Comparison of ENCODE assay signal across 1 cellular context in the genomic region with DNA sequence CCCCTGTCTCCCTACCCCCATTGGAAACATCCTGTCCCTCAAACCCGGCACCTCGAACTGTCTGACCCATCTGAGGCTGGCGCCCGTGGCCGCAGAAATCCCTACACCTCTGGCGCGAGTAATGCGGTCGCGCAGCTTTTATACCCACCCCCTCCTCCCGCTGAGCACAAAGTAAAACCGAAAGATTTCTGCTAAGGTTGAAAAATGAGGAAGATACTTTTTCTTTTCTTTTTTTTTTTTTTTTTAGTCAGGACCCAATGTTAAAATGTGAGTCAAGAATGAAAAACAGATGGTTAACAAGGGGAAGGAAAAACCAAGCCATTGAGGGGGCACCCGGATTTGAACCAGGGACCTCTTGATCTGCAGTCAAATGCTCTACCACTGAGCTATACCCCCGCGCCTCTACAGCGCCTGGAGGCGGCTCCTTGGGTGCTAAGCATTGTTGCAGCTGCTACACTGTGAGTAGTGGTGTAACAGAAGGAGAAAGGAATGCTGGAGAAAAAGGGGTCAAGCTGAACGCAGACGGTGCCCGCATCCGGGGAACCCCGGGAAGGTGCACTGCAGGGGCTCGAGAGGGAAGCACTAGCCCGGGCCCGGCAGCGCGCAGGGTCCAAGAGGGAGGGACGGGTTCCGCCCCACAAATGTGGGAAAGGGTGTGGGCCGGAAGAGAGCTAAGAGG.
TF ChIP-seq lines count a peak whose summit lies in the region.

No MANE protein-coding gene starts in this region.

TF ChIP-seq in GM12878, 131 proteins besides CTCF, POLR2A, EP300 and RAD21 (continued from another document and continues in another):
- TF ChIP-seq HCFC1 (IDR thresholded peaks at IDR 0.05; ENCODE audit: low read length) (peak; percentile 13; the same call in 1 of the 2 replicates), CREM (IDR thresholded peaks at IDR 0.05; ENCODE audit: low read depth) (peak; percentile 45; the same call in 1 of the 2 replicates), PAX5 (IDR thresholded peaks at IDR 0.05; ENCODE audit: borderline replicate concordance, low read depth, low read length) (no peak; the same call in 1 of the 2 replicates), RELA (IDR thresholded peaks at IDR 0.05; ENCODE audit: borderline replicate concordance, partially characterized antibody) (peak; percentile 30), RUNX3 (IDR thresholded peaks at IDR 0.05; ENCODE audit: low read length) (peak; percentile 92), SMARCA5 (IDR thresholded peaks at IDR 0.05) (peak; percentile 96), NBN (IDR thresholded peaks at IDR 0.05) (peak; percentile 95), SREBF1 (IDR thresholded peaks at IDR 0.05; ENCODE audit: low read length) (no peak), TCF3 (IDR thresholded peaks at IDR 0.05; ENCODE audit: borderline replicate concordance, insufficient read depth, low read depth, low read length) (peak; percentile 19; the same call in 1 of the 2 replicates), ZZZ3 (IDR thresholded peaks at IDR 0.05; ENCODE audit: control insufficient read depth, insufficient read length, low read depth) (no peak), ZNF217 (IDR thresholded peaks at IDR 0.05) (no peak), SIN3A (IDR thresholded peaks at IDR 0.05; ENCODE audit: low read depth, low read length) (no peak; the same call in 1 of the 2 replicates), CHD1 (IDR thresholded peaks at IDR 0.05; ENCODE audit: low read depth, low read length) (no peak), NR2F1 (conservative IDR thresholded peaks at IDR 0.05) (peak; percentile 27; the same call in 1 of the 2 replicates), ZNF622 (IDR thresholded peaks at IDR 0.05) (no peak), ZNF274 (IDR thresholded peaks at IDR 0.05; ENCODE audit: insufficient read depth, insufficient read length) (no peak), SRF (IDR thresholded peaks at IDR 0.05; ENCODE audit: low read depth in 2 of 2, low read length in 2 of 2) (no peak), MYC (IDR thresholded peaks at IDR 0.05; ENCODE audit: insufficient read depth, insufficient read length, insufficient replicate concordance, low read length, severe bottlenecking) (no peak), JUND (IDR thresholded peaks at IDR 0.05; ENCODE audit: low read depth, low read length) (no peak), RBBP5 (conservative IDR thresholded peaks at IDR 0.05) (no peak), SPI1 (IDR thresholded peaks at IDR 0.05; ENCODE audit: borderline replicate concordance, insufficient read depth, low read depth, low read length) (0 out of 2 replicates have a peak, but pooled peaks have one; percentile 1), BHLHE40 (IDR thresholded peaks at IDR 0.05; ENCODE audit: borderline replicate concordance in 1 of 2, low read depth in 2 of 2, low read length in 1 of 2) (peak; percentile 11 to 40; a peak in 1 of 4 replicates), BMI1 (IDR thresholded peaks at IDR 0.05; ENCODE audit: borderline replicate concordance) (no peak), ESRRA (IDR thresholded peaks at IDR 0.05; ENCODE audit: low read length) (no peak), HDGF (IDR thresholded peaks at IDR 0.05) (no peak; the same call in 1 of the 2 replicates), NFIC (IDR thresholded peaks at IDR 0.05; ENCODE audit: low read depth, low read length) (peak; percentile 83), LARP7 (IDR thresholded peaks at IDR 0.05) (peak; percentile 82), HDAC2 (IDR thresholded peaks at IDR 0.05) (no peak), MXI1 (IDR thresholded peaks at IDR 0.05; ENCODE audit: low read depth, low read length) (peak; percentile 14; the same call in 1 of the 2 replicates), RB1 (IDR thresholded peaks at IDR 0.05; ENCODE audit: borderline replicate concordance) (peak; percentile 74; the same call in 1 of the 2 replicates), EED (IDR thresholded peaks at IDR 0.05; ENCODE audit: low read depth) (peak; percentile 46; the same call in 1 of the 2 replicates), ATF7 (IDR thresholded peaks at IDR 0.05; ENCODE audit: low read depth) (peak; percentile 78)
- TF ChIP-seq, protein P1, sequence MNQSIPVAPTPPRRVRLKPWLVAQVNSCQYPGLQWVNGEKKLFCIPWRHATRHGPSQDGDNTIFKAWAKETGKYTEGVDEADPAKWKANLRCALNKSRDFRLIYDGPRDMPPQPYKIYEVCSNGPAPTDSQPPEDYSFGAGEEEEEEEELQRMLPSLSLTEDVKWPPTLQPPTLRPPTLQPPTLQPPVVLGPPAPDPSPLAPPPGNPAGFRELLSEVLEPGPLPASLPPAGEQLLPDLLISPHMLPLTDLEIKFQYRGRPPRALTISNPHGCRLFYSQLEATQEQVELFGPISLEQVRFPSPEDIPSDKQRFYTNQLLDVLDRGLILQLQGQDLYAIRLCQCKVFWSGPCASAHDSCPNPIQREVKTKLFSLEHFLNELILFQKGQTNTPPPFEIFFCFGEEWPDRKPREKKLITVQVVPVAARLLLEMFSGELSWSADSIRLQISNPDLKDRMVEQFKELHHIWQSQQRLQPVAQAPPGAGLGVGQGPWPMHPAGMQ (IDR thresholded peaks at IDR 0.05; ENCODE audit: borderline replicate concordance) = no peak
- TF ChIP-seq, protein P2, sequence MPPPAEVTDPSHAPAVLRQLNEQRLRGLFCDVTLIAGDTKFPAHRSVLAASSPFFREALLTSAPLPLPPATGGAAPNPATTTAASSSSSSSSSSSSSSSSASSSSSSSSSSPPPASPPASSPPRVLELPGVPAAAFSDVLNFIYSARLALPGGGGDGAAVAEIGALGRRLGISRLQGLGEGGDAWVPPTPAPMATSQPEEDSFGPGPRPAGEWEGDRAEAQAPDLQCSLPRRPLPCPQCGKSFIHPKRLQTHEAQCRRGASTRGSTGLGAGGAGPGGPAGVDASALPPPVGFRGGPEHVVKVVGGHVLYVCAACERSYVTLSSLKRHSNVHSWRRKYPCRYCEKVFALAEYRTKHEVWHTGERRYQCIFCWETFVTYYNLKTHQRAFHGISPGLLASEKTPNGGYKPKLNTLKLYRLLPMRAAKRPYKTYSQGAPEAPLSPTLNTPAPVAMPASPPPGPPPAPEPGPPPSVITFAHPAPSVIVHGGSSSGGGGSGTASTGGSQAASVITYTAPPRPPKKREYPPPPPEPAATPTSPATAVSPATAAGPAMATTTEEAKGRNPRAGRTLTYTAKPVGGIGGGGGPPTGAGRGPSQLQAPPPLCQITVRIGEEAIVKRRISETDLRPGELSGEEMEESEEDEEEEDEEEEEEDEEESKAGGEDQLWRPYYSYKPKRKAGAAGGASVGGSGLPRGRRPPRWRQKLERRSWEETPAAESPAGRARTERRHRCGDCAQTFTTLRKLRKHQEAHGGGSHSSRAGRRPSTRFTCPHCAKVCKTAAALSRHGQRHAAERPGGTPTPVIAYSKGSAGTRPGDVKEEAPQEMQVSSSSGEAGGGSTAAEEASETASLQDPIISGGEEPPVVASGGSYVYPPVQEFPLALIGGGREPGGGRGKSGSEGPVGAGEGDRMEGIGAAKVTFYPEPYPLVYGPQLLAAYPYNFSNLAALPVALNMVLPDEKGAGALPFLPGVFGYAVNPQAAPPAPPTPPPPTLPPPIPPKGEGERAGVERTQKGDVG (CRISPR knock-in tag; IDR thresholded peaks at IDR 0.05) = no peak
- TF ChIP-seq, protein P3, sequence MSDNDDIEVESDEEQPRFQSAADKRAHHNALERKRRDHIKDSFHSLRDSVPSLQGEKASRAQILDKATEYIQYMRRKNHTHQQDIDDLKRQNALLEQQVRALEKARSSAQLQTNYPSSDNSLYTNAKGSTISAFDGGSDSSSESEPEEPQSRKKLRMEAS (IDR thresholded peaks at IDR 0.05; ENCODE audit: low read depth, low read length) = no peak; the same call in 1 of the 2 replicates
- TF ChIP-seq, protein P4, sequence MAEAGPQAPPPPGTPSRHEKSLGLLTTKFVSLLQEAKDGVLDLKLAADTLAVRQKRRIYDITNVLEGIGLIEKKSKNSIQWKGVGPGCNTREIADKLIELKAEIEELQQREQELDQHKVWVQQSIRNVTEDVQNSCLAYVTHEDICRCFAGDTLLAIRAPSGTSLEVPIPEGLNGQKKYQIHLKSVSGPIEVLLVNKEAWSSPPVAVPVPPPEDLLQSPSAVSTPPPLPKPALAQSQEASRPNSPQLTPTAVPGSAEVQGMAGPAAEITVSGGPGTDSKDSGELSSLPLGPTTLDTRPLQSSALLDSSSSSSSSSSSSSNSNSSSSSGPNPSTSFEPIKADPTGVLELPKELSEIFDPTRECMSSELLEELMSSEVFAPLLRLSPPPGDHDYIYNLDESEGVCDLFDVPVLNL (IDR thresholded peaks at IDR 0.05; ENCODE audit: low read depth, low read length) = 0 out of 2 replicates have a peak, but pooled peaks have one; percentile 31
- TF ChIP-seq, protein P5, sequence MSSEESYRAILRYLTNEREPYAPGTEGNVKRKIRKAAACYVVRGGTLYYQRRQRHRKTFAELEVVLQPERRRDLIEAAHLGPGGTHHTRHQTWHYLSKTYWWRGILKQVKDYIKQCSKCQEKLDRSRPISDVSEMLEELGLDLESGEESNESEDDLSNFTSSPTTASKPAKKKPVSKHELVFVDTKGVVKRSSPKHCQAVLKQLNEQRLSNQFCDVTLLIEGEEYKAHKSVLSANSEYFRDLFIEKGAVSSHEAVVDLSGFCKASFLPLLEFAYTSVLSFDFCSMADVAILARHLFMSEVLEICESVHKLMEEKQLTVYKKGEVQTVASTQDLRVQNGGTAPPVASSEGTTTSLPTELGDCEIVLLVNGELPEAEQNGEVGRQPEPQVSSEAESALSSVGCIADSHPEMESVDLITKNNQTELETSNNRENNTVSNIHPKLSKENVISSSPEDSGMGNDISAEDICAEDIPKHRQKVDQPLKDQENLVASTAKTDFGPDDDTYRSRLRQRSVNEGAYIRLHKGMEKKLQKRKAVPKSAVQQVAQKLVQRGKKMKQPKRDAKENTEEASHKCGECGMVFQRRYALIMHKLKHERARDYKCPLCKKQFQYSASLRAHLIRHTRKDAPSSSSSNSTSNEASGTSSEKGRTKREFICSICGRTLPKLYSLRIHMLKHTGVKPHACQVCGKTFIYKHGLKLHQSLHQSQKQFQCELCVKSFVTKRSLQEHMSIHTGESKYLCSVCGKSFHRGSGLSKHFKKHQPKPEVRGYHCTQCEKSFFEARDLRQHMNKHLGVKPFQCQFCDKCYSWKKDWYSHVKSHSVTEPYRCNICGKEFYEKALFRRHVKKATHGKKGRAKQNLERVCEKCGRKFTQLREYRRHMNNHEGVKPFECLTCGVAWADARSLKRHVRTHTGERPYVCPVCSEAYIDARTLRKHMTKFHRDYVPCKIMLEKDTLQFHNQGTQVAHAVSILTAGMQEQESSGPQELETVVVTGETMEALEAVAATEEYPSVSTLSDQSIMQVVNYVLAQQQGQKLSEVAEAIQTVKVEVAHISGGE (CRISPR knock-in tag; IDR thresholded peaks at IDR 0.05) = no peak
- TF ChIP-seq, protein P6, sequence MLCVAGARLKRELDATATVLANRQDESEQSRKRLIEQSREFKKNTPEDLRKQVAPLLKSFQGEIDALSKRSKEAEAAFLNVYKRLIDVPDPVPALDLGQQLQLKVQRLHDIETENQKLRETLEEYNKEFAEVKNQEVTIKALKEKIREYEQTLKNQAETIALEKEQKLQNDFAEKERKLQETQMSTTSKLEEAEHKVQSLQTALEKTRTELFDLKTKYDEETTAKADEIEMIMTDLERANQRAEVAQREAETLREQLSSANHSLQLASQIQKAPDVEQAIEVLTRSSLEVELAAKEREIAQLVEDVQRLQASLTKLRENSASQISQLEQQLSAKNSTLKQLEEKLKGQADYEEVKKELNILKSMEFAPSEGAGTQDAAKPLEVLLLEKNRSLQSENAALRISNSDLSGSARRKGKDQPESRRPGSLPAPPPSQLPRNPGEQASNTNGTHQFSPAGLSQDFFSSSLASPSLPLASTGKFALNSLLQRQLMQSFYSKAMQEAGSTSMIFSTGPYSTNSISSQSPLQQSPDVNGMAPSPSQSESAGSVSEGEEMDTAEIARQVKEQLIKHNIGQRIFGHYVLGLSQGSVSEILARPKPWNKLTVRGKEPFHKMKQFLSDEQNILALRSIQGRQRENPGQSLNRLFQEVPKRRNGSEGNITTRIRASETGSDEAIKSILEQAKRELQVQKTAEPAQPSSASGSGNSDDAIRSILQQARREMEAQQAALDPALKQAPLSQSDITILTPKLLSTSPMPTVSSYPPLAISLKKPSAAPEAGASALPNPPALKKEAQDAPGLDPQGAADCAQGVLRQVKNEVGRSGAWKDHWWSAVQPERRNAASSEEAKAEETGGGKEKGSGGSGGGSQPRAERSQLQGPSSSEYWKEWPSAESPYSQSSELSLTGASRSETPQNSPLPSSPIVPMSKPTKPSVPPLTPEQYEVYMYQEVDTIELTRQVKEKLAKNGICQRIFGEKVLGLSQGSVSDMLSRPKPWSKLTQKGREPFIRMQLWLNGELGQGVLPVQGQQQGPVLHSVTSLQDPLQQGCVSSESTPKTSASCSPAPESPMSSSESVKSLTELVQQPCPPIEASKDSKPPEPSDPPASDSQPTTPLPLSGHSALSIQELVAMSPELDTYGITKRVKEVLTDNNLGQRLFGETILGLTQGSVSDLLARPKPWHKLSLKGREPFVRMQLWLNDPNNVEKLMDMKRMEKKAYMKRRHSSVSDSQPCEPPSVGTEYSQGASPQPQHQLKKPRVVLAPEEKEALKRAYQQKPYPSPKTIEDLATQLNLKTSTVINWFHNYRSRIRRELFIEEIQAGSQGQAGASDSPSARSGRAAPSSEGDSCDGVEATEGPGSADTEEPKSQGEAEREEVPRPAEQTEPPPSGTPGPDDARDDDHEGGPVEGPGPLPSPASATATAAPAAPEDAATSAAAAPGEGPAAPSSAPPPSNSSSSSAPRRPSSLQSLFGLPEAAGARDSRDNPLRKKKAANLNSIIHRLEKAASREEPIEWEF (IDR thresholded peaks at IDR 0.05; ENCODE audit: insufficient replicate concordance, low read depth, low read length) = no peak
- TF ChIP-seq, protein P7, sequence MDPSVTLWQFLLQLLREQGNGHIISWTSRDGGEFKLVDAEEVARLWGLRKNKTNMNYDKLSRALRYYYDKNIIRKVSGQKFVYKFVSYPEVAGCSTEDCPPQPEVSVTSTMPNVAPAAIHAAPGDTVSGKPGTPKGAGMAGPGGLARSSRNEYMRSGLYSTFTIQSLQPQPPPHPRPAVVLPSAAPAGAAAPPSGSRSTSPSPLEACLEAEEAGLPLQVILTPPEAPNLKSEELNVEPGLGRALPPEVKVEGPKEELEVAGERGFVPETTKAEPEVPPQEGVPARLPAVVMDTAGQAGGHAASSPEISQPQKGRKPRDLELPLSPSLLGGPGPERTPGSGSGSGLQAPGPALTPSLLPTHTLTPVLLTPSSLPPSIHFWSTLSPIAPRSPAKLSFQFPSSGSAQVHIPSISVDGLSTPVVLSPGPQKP (IDR thresholded peaks at IDR 0.05; ENCODE audit: low read depth, low read length) = no peak
- TF ChIP-seq, protein P8, sequence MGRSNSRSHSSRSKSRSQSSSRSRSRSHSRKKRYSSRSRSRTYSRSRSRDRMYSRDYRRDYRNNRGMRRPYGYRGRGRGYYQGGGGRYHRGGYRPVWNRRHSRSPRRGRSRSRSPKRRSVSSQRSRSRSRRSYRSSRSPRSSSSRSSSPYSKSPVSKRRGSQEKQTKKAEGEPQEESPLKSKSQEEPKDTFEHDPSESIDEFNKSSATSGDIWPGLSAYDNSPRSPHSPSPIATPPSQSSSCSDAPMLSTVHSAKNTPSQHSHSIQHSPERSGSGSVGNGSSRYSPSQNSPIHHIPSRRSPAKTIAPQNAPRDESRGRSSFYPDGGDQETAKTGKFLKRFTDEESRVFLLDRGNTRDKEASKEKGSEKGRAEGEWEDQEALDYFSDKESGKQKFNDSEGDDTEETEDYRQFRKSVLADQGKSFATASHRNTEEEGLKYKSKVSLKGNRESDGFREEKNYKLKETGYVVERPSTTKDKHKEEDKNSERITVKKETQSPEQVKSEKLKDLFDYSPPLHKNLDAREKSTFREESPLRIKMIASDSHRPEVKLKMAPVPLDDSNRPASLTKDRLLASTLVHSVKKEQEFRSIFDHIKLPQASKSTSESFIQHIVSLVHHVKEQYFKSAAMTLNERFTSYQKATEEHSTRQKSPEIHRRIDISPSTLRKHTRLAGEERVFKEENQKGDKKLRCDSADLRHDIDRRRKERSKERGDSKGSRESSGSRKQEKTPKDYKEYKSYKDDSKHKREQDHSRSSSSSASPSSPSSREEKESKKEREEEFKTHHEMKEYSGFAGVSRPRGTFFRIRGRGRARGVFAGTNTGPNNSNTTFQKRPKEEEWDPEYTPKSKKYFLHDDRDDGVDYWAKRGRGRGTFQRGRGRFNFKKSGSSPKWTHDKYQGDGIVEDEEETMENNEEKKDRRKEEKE (IDR thresholded peaks at IDR 0.05) = no peak
